8 cellular contexts compared by ENCODE assay signal in the genomic region with DNA sequence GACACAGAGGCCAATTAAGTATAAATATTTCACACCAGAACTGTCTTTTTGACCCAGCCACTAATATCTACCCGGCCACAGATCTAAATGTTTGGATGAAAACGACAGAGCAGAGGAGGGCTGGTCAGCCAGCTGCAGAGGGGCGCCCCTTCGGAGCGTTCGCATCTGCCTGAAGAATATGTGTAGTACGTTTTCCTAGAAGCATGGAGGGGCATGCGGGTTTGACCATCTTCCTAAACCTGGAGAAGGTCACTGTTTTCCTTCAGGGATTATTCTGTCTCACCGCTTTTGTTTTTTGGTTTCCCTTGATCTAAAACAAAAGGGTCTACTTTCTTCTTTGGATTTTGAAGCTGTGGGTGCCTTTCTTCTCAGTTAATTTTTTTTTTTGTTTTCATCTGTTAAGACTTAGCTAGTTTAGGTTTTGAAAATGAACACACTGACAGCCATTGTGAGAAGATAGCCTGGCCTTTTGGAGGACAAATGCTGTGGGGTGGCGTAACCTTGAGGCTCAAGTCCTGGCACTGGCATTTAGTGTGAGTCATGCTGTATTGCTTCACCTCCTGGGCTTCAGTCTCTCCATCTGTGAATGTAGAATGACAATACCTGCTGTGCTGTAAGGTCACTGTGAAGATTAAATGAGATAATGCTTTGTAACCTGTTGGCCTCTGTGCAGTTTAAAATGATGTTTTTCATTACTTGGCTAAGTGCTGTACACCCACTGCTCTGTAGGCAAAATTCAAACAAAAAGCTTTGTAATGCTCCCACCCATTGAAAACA.
DNase-seq lines count a peak whose midpoint lies in the region; ATAC-seq, FAIRE-seq and TF ChIP-seq lines count a peak whose summit lies in the region.

No MANE protein-coding gene starts in this region.

- no peaks in the 10 kb centered on the region for H3K9me3 Mint-ChIP-seq in type B pancreatic cell
- peaks cover 8% of the 10 kb centered on the region for H3K9me3 Mint-ChIP-seq in activated CD4-positive, alpha-beta memory T cell treated with anti-CD3 and anti-CD28 coated beads, Interleukin-2, amount 10 ng/mL, durations not matched to agents 7 days and 5 days

- CTCF ChIA-PET in activated CD4-positive, alpha-beta memory T cell treated with anti-CD3 and anti-CD28 coated beads, Interleukin-2, amount 10 ng/mL, durations not matched to agents 7 days and 5 days (lab: Charles Lee) = no interaction called here

- no peak overlapping the region for H3K4me3 Mint-ChIP-seq in type B pancreatic cell
- H3K4me3 Mint-ChIP-seq in activated CD4-positive, alpha-beta memory T cell treated with anti-CD3 and anti-CD28 coated beads, Interleukin-2, amount 10 ng/mL, durations not matched to agents 7 days and 5 days = no peak overlapping the region

- no peak overlapping the region for H3K27ac Mint-ChIP-seq in type B pancreatic cell
- no peak overlapping the region for H3K27ac Mint-ChIP-seq in activated CD4-positive, alpha-beta memory T cell treated with anti-CD3 and anti-CD28 coated beads, Interleukin-2, amount 10 ng/mL, durations not matched to agents 7 days and 5 days

- H3K27me3 ChIP-seq in body of pancreas (no peaks in the 10 kb centered on the region), tibial nerve (no peaks in the 10 kb centered on the region)

- TF ChIP-seq CTCF in body of pancreas (IDR thresholded peaks at IDR 0.05) (peak in 1 of 7 experiments; percentile 0), tibial nerve (IDR thresholded peaks at IDR 0.05) (no peak), type B pancreatic cell (conservative IDR thresholded peaks at IDR 0.05) (no peak)

- FAIRE-seq in islet of Langerhans (lab: Jason Lieb, UNC) = peak; percentile 66

- intact Hi-C loops in body of pancreas (cut with DNase I) = loop anchor here (5.0 kb wide), 1 partner anchor 33 kb away; no protein-coding TSS in a partner anchor

- H3K4me3 ChIP-seq in body of pancreas = no peak overlapping the region
- H3K4me3 ChIP-seq in tibial nerve = no peak overlapping the region

- H3K4me1 ChIP-seq in body of pancreas (peaks cover 21% of the 10 kb centered on the region), tibial nerve (peaks cover 0 to 23% (median 4%) of the 10 kb centered on the region in 4 donors)

- POLR2A ChIA-PET in activated CD4-positive, alpha-beta memory T cell treated with anti-CD3 and anti-CD28 coated beads, Interleukin-2, amount 10 ng/mL, durations not matched to agents 7 days and 5 days (lab: Charles Lee) = interaction anchor here (0.7 kb wide), 1 partner anchor 217 kb away, joined by 3 read pairs; no protein-coding TSS in a partner anchor

- no peaks in the 10 kb centered on the region for H3K36me3 ChIP-seq in body of pancreas (replicated peaks in 1 of 2; ENCODE audit: insufficient read depth in 1 of 2, low read depth in 2 of 2)
- no peaks in the 10 kb centered on the region for H3K36me3 ChIP-seq in tibial nerve

- H3K27ac ChIP-seq in body of pancreas (peak overlapping the region; percentile 75 to 89 (median 78)), tibial nerve (peak overlapping the region in 3 of 4 donors; percentile 10 to 90 (median 81))

- no peaks in the 10 kb centered on the region for H3K4me1 Mint-ChIP-seq in type B pancreatic cell (ENCODE audit: unreplicated experiment)
- no peaks in the 10 kb centered on the region for H3K4me1 Mint-ChIP-seq in activated CD4-positive, alpha-beta memory T cell treated with anti-CD3 and anti-CD28 coated beads, Interleukin-2, amount 10 ng/mL, durations not matched to agents 7 days and 5 days

- no peaks in the 10 kb centered on the region for H3K27me3 Mint-ChIP-seq in type B pancreatic cell
- H3K27me3 Mint-ChIP-seq in activated CD4-positive, alpha-beta memory T cell treated with anti-CD3 and anti-CD28 coated beads, Interleukin-2, amount 10 ng/mL, durations not matched to agents 7 days and 5 days = peaks cover 2% of the 10 kb centered on the region

- ATAC-seq in body of pancreas = peak; percentile 100
- ATAC-seq in GM21576 (IDR thresholded peaks at IDR 0.05; ENCODE audit: unreplicated experiment) = no peak

- peak in 1 of 2 donors; percentile 86 for TF ChIP-seq EP300 in tibial nerve (IDR thresholded peaks at IDR 0.05)

- TF ChIP-seq POLR2A in body of pancreas (IDR thresholded peaks at IDR 0.05) (no peak), tibial nerve (IDR thresholded peaks at IDR 0.05) (no peak)

- WGBS in body of pancreas, 2 donors = 47 to 54% methylated on average over 10 of the region's 10 CpGs
- 23 to 32% methylated on average over 10 of the region's 10 CpGs for WGBS in tibial nerve, 2 donors

- DNase-seq in HuH-7 (ENCODE audit: low spot score) = peak; percentile 73
- DNase-seq in body of pancreas = peak; percentile 85 to 95 (median 90)
- DNase-seq in tibial nerve (ENCODE audit: low spot score in 2 of 2) = peak; percentile 67 to 79
- DNase-seq in NCI-H510A (lab: John Stamatoyannopoulos, UW) = no peak
- no peak for DNase-seq in type B pancreatic cell (ENCODE audit: extremely low spot score, unreplicated experiment)
- no peak for DNase-seq in activated CD4-positive, alpha-beta memory T cell treated with anti-CD3 and anti-CD28 coated beads, Interleukin-2, amount 10 ng/mL, durations not matched to agents 7 days and 5 days

- no peaks in the 10 kb centered on the region for H3K9me3 ChIP-seq in body of pancreas
- peaks cover 0 to 8% (median 0%) of the 10 kb centered on the region in 4 donors for H3K9me3 ChIP-seq in tibial nerve

- no peaks in the 10 kb centered on the region for H3K36me3 Mint-ChIP-seq in type B pancreatic cell
- H3K36me3 Mint-ChIP-seq in activated CD4-positive, alpha-beta memory T cell treated with anti-CD3 and anti-CD28 coated beads, Interleukin-2, amount 10 ng/mL, durations not matched to agents 7 days and 5 days (ENCODE audit: low read depth) = peaks cover 3% of the 10 kb centered on the region

Comparison
In these comparisons a context has a peak if more than half of its experiments do, and no peak if none do; other contexts are left out.
1. DNase-seq: peak in HuH-7 (single experiment), body of pancreas (4 of 4) and tibial nerve (2 of 2); none in NCI-H510A (single experiment), type B pancreatic cell (single experiment) and activated CD4-positive, alpha-beta memory T cell treated with anti-CD3 and anti-CD28 coated beads, Interleukin-2, amount 10 ng/mL, durations not matched to agents 7 days and 5 days (single experiment).